In genomic region chr1:41607810-41608209, GRCh38 we compare ENCODE assay signal across 15 cellular contexts.
A peak's percentile ranks its signal among the peaks of the same experiment; 100 is the strongest.
DNase-seq lines count a peak whose midpoint lies in the region; ATAC-seq and TF ChIP-seq lines count a peak whose summit lies in the region.
"Had no signal": no experiment of that assay in that cellular context is flagged by ENCODE, and none has a peak within 500 bp of the region (broad histone marks: within the 10 kb centered on the region; RNA-seq: fewer than 3 reads in every experiment).

No MANE protein-coding gene starts in this region.

- no peaks in the 10 kb centered on the region for H3K36me3 ChIP-seq in osteoblast (ENCODE audit: insufficient read depth, low read length)

- no peak for ATAC-seq in activated naive CD4-positive, alpha-beta T cell treated with anti-CD3 and anti-CD28 coated beads, Interleukin-2, amount 50 U/mL, for 72 hours
- ATAC-seq in HG03432 (IDR thresholded peaks at IDR 0.05; ENCODE audit: unreplicated experiment) = no peak

- H3K27ac ChIP-seq in osteoblast (ENCODE audit: low read depth, low read length) = no peak overlapping the region
- H3K27ac ChIP-seq: KMS-11, PC-9 had no signal

- H3K27me3 ChIP-seq in osteoblast (ENCODE audit: insufficient read depth, low read length) = no peaks in the 10 kb centered on the region

- TF ChIP-seq CTCF in brain (conservative IDR thresholded peaks at IDR 0.05) = no peak
- no peak for TF ChIP-seq CTCF in osteoblast (IDR thresholded peaks at IDR 0.05; ENCODE audit: extremely low read depth, low read depth, low read length)

- no peaks in the 10 kb centered on the region for H3K27me3 Mint-ChIP-seq in activated naive CD4-positive, alpha-beta T cell treated with anti-CD3 and anti-CD28 coated beads for 36 hours (ENCODE audit: low read depth)
- H3K27me3 Mint-ChIP-seq in brain = no peaks in the 10 kb centered on the region

- H3K27ac Mint-ChIP-seq in activated naive CD4-positive, alpha-beta T cell treated with anti-CD3 and anti-CD28 coated beads, Interleukin-2, amount 50 U/mL, for 72 hours = peak overlapping the region; percentile 8 to 23
- no peak overlapping the region for H3K27ac Mint-ChIP-seq in activated naive CD4-positive, alpha-beta T cell treated with anti-CD3 and anti-CD28 coated beads for 36 hours
- H3K27ac Mint-ChIP-seq in brain = peak overlapping the region; percentile 10 to 83 (median 65)

- DNase-seq in activated naive CD4-positive, alpha-beta T cell treated with anti-CD3 and anti-CD28 coated beads, Interleukin-2, amount 50 U/mL, for 72 hours (ENCODE audit: low spot score in 2 of 2) = no peak
- DNase-seq in activated naive CD4-positive, alpha-beta T cell treated with anti-CD3 and anti-CD28 coated beads for 36 hours = no peak
- DNase-seq in osteoblast (ENCODE audit: insufficient read length, low spot score, missing footprints) (no peak), retina (no peak), D341Med (ENCODE audit: low spot score) (no peak)
- DNase-seq: AML-193, Caco-2, DMS53, NCI-H1092 treated with DMSO at 0.1 percent for 48 hours, NCI-H1694 treated with DMSO at 0.1 percent for 48 hours, NCI-H69, PC-9 had no signal

- H3K9me3 ChIP-seq in osteoblast (ENCODE audit: low read depth, low read length) = no peaks in the 10 kb centered on the region
- H3K9me3 ChIP-seq: Caco-2 had no signal

- peaks cover 14% of the 10 kb centered on the region for H3K79me2 ChIP-seq in osteoblast (ENCODE audit: insufficient read depth, low read length)

- H3K4me2 ChIP-seq in osteoblast (ENCODE audit: insufficient read depth, low read length) = peak overlapping the region; percentile 40
- H3K4me2 ChIP-seq: KMS-11, PC-9 had no signal

- intact Hi-C loops in activated naive CD4-positive, alpha-beta T cell treated with anti-CD3 and anti-CD28 coated beads for 36 hours (cut with micrococcal nuclease) = no loop called here

- CTCF ChIA-PET in activated naive CD4-positive, alpha-beta T cell treated with anti-CD3 and anti-CD28 coated beads for 36 hours (lab: Charles Lee) = no interaction called here

- no peak overlapping the region for H3K4me3 Mint-ChIP-seq in activated naive CD4-positive, alpha-beta T cell treated with anti-CD3 and anti-CD28 coated beads for 36 hours
- H3K4me3 Mint-ChIP-seq in brain = no peak overlapping the region

- H3K4me1 Mint-ChIP-seq in activated naive CD4-positive, alpha-beta T cell treated with anti-CD3 and anti-CD28 coated beads for 36 hours (ENCODE audit: low read depth) = peaks cover 36% of the 10 kb centered on the region
- peaks cover 12% of the 10 kb centered on the region for H3K4me1 Mint-ChIP-seq in brain

- H2AFZ ChIP-seq in osteoblast (ENCODE audit: low read length) = no peak overlapping the region
- H2AFZ ChIP-seq: PC-9 had no signal

- H3K9me3 Mint-ChIP-seq in activated naive CD4-positive, alpha-beta T cell treated with anti-CD3 and anti-CD28 coated beads, Interleukin-2, amount 50 U/mL, for 72 hours = peaks cover 0 to 4% of the 10 kb centered on the region in 2 donors
- no peaks in the 10 kb centered on the region for H3K9me3 Mint-ChIP-seq in activated naive CD4-positive, alpha-beta T cell treated with anti-CD3 and anti-CD28 coated beads for 36 hours
- peaks cover 0 to 15% (median 9%) of the 10 kb centered on the region in 5 experiments for H3K9me3 Mint-ChIP-seq in brain

- H4K20me1 ChIP-seq in osteoblast (ENCODE audit: insufficient read depth, low read length) = peaks cover under 1% of the 10 kb centered on the region

- H3K4me1 ChIP-seq in osteoblast (ENCODE audit: insufficient read depth, low read length) = peaks cover 6% of the 10 kb centered on the region
- H3K4me1 ChIP-seq: Caco-2 had no signal

- H3K36me3 Mint-ChIP-seq in activated naive CD4-positive, alpha-beta T cell treated with anti-CD3 and anti-CD28 coated beads, Interleukin-2, amount 50 U/mL, for 72 hours = peaks cover 14 to 28% of the 10 kb centered on the region in 2 donors
- peaks cover 27% of the 10 kb centered on the region for H3K36me3 Mint-ChIP-seq in activated naive CD4-positive, alpha-beta T cell treated with anti-CD3 and anti-CD28 coated beads for 36 hours (ENCODE audit: low read depth)
- no peaks in the 10 kb centered on the region for H3K36me3 Mint-ChIP-seq in brain

- no peak overlapping the region for H3K4me3 ChIP-seq in osteoblast (ENCODE audit: insufficient read depth, low read length)
- H3K4me3 ChIP-seq: PC-9 had no signal
